Comparison of ENCODE assay signal across 8 cellular contexts in genomic region chr10:22927661-22928403, GRCh38. TPM values are rescaled to one million over a fixed set of nuclear protein-coding genes. Genes with fewer than 3 reads are reported as not detected.
DNase-seq lines count a peak whose midpoint lies in the region; ATAC-seq and TF ChIP-seq lines count a peak whose summit lies in the region.

Gene ARMC3, plus strand, starts transcription at chr10:22928053. Its CDS starts 3,944 bp downstream, at chr10:22931997.

- H3K4me3 Mint-ChIP-seq in nephron progenitor cell: no peak within 1 kb of the TSS

- H3K4me3 ChIP-seq in GM12864 (ENCODE audit: low read depth, low read length): peak within 1 kb of the TSS; percentile 53

- peaks cover 4% of the 10 kb centered on the region for H3K4me1 Mint-ChIP-seq in nephron progenitor cell

- H3K4me1 ChIP-seq in foreskin keratinocyte: no peaks in the 10 kb centered on the region

- peaks cover 4% of the 10 kb centered on the region for H3K9me3 Mint-ChIP-seq in nephron progenitor cell

- ATAC-seq in HG02571 (IDR thresholded peaks at IDR 0.05; ENCODE audit: unreplicated experiment) (peak; percentile 86), foreskin keratinocyte (peak; percentile 93)

- peaks cover 2% of the 10 kb centered on the region for H3K27me3 ChIP-seq in foreskin keratinocyte

- DNase-seq in GM12864 (ENCODE audit: low read depth) (no peak), NCI-H510A (lab: John Stamatoyannopoulos, UW) (peak; percentile 9), activated T-helper 1 cell treated with Interleukin-2 at 50 U/mL for 16 hours (ENCODE audit: low read depth) (peak; percentile 46), foreskin keratinocyte (peak in 1 of 2 donors; percentile 28), nephron progenitor cell (peak; percentile 78), mesenteric fat pad (ENCODE audit: low spot score) (no peak)
- DNase-seq in stimulated activated naive CD4-positive, alpha-beta T cell treated with Interleukin-2 at 50 U/mL for 16 hours (lab: John Stamatoyannopoulos, UW): peak; percentile 52

- no peaks in the 10 kb centered on the region for H3K36me3 Mint-ChIP-seq in nephron progenitor cell (ENCODE audit: low read depth)

- peak within 1 kb of the TSS; percentile 57 for H3K27ac Mint-ChIP-seq in nephron progenitor cell

- peaks cover 18% of the 10 kb centered on the region for H3K27me3 Mint-ChIP-seq in nephron progenitor cell (ENCODE audit: low read depth, poor library complexity)

- TF ChIP-seq CTCF in GM12864 (IDR thresholded peaks at IDR 0.05; ENCODE audit: low read depth, low read length, missing control alignments) (no peak), foreskin keratinocyte (conservative IDR thresholded peaks at IDR 0.05) (no peak), nephron progenitor cell (IDR thresholded peaks at IDR 0.05) (no peak)

- no peak within 1 kb of the TSS for H3K27ac ChIP-seq in foreskin keratinocyte

RNA-seq across cellular contexts. Expression of gene ARMC3, which starts in this region (rescaled TPM):
- total RNA-seq in foreskin keratinocyte: not detected in 2 replicates
- polyA plus RNA-seq in foreskin keratinocyte: not detected in 2 replicates
- not detected for total RNA-seq in mesenteric fat pad

Comparison
In these comparisons a context has a peak if more than half of its experiments do, and no peak if none do; other contexts are left out.
1. Peak in ATAC-seq in foreskin keratinocyte; RNA of the gene not detected or under 1 TPM.
2. DNase-seq: peak in NCI-H510A (single experiment), activated T-helper 1 cell treated with Interleukin-2 at 50 U/mL for 16 hours (single experiment), nephron progenitor cell (single experiment) and stimulated activated naive CD4-positive, alpha-beta T cell treated with Interleukin-2 at 50 U/mL for 16 hours (single experiment); none in GM12864 (single experiment) and mesenteric fat pad (single experiment).